ENCODE assay signal across 16 cellular contexts in genomic region chr4:48243429-48243828, GRCh38. TPM values are rescaled to one million over a fixed set of nuclear protein-coding genes. Genes with fewer than 3 reads are reported as not detected.
DNase-seq lines count a peak whose midpoint lies in the region; ATAC-seq, FAIRE-seq and TF ChIP-seq lines count a peak whose summit lies in the region.
"Had no signal": no experiment of that assay in that cellular context is flagged by ENCODE, and none has a peak within 500 bp of the region (broad histone marks: within the 10 kb centered on the region; RNA-seq: fewer than 3 reads in every experiment).

No MANE protein-coding gene starts in this region.

- no peak for DNase-seq in GM12892 (ENCODE audit: insufficient read length)
- peak; percentile 96 for DNase-seq in OCI-M1 (lab: John Stamatoyannopoulos, UW)
- peak; percentile 67 to 87 (median 71) for DNase-seq in K562 (ENCODE audit: extremely low read depth in 1 of 4, low spot score in 3 of 4)
- DNase-seq in small intestine, result peak; percentile 47
- DNase-seq in nucleus accumbens (lab: John Stamatoyannopoulos, UW), result no peak
- no peak for DNase-seq in activated T-cell treated with anti-CD3 and anti-CD28 coated beads, Interleukin-2, amount 50 U/mL, for 24 hours
- DNase-seq in stimulated activated CD4-positive, alpha-beta T cell treated with anti-CD3 and anti-CD28 coated beads, Interleukin-4, amount 100 ng/mL, for 24 hours, result no peak
- DNase-seq: ACHN; Calu3; CD4-positive, CD25-positive, alpha-beta regulatory T cell; DMS 273 treated with DMSO at 0.1 percent for 48 hours; GOT3; H9 had no signal

- no peaks in the 10 kb centered on the region for H3K27me3 Mint-ChIP-seq in activated T-cell treated with anti-CD3 and anti-CD28 coated beads, Interleukin-2, amount 50 U/mL, for 24 hours

- H3K4me1 ChIP-seq in K562 (replicated peaks in 1 of 2; ENCODE audit: control insufficient read depth in 2 of 2, insufficient read depth in 2 of 2, low read length in 2 of 2) (peaks cover 10 to 56% of the 10 kb centered on the region in 2 experiments), small intestine (ENCODE audit: control insufficient read depth in 2 of 2, insufficient read depth in 1 of 2, low read depth in 1 of 2, low read length in 1 of 2) (no peaks in the 10 kb centered on the region)

- FAIRE-seq in GM12892 (lab: Jason Lieb, UNC), result peak; percentile 53
- peak; percentile 48 for FAIRE-seq in K562 (lab: Jason Lieb, UNC)
- FAIRE-seq in small intestine (lab: Jason Lieb, UNC), result no peak
- FAIRE-seq: HTR-8/SVneo had no signal

- no TSS peak for BruUV-seq in K562 (replicated peaks; lab: Mats Ljungman, UMichigan)

- no peak overlapping the region for H3K27ac Mint-ChIP-seq in activated T-cell treated with anti-CD3 and anti-CD28 coated beads, Interleukin-2, amount 50 U/mL, for 24 hours
- H3K27ac Mint-ChIP-seq: CD4-positive, CD25-positive, alpha-beta regulatory T cell had no signal

- CTCF ChIA-PET in K562 (lab: Yijun Ruan, JAX; ENCODE audit: low intra/inter-chr PET ratio), result no interaction called here

- no peaks in the 10 kb centered on the region for H3K36me3 Mint-ChIP-seq in activated T-cell treated with anti-CD3 and anti-CD28 coated beads, Interleukin-2, amount 50 U/mL, for 24 hours (ENCODE audit: low read depth)
- H3K36me3 Mint-ChIP-seq: CD4-positive, CD25-positive, alpha-beta regulatory T cell had no signal

- H3K79me2 ChIP-seq in K562 (ENCODE audit: control insufficient read depth, insufficient read depth, low read length), result peaks cover 95% of the 10 kb centered on the region

- H3K9ac ChIP-seq in K562 (ENCODE audit: insufficient read depth in 1 of 2, low read depth in 2 of 2, low read length in 2 of 2), result no peak overlapping the region
- H3K9ac ChIP-seq: BLaER1 treated with 17β-estradiol and CSF1 and Interleukin-3, amounts not matched to agents 10 nM and 100 nM had no signal

- H3K4me2 ChIP-seq in K562 (ENCODE audit: insufficient read depth, low read length), result peak overlapping the region; percentile 60

- H3K27ac ChIP-seq in K562 (ENCODE audit: extremely low read depth, low read depth, low read length) (peak overlapping the region; percentile 35), small intestine (ENCODE audit: low read depth in 1 of 2, low read length in 1 of 2) (no peak overlapping the region)
- H3K27ac ChIP-seq: BLaER1 treated with 17β-estradiol and CSF1 and Interleukin-3, amounts not matched to agents 10 nM and 100 nM had no signal

- 2% methylated on average over 3 of the region's 3 CpGs for WGBS in K562 (ENCODE audit: insufficient coverage, low coverage, missing lambda C conversion rate)
- 54 to 81% (median 80%) methylated on average over 3 of the region's 3 CpGs for WGBS in small intestine, 3 donors

- peaks cover 3% of the 10 kb centered on the region; the same call in 1 of the 3 replicates for H3K36me3 ChIP-seq in K562 (ENCODE audit: control insufficient read depth, insufficient read depth, low read length)
- H3K36me3 ChIP-seq in small intestine (ENCODE audit: control insufficient read depth in 2 of 2, insufficient read depth in 2 of 2, low read length in 2 of 2), result no peaks in the 10 kb centered on the region

- no peak overlapping the region for H3K4me3 Mint-ChIP-seq in activated T-cell treated with anti-CD3 and anti-CD28 coated beads, Interleukin-2, amount 50 U/mL, for 24 hours
- H3K4me3 Mint-ChIP-seq: CD4-positive, CD25-positive, alpha-beta regulatory T cell; H9 had no signal

- peaks cover 5% of the 10 kb centered on the region for H3K4me1 Mint-ChIP-seq in activated T-cell treated with anti-CD3 and anti-CD28 coated beads, Interleukin-2, amount 50 U/mL, for 24 hours (ENCODE audit: low read depth)
- H3K4me1 Mint-ChIP-seq: H9 had no signal

- TF ChIP-seq RAD21 in K562 (CRISPR knock-in tag; conservative IDR thresholded peaks at IDR 0.05 in 1 of 2, IDR thresholded peaks at IDR 0.05 in 1 of 2), result 0 out of 4 replicates have a peak, but pooled peaks of 1 of the 2 experiments have one; percentile 18

- POLR2A ChIA-PET in K562 (lab: Yijun Ruan, JAX), result interaction anchor here (0.9 to 1.5 kb wide), 5 partner anchors 8 to 40 kb away, joined by 3 to 6 read pairs (median 4); no protein-coding TSS in a partner anchor

- H3K9me3 Mint-ChIP-seq in activated T-cell treated with anti-CD3 and anti-CD28 coated beads, Interleukin-2, amount 50 U/mL, for 24 hours, result no peaks in the 10 kb centered on the region
- H3K9me3 Mint-ChIP-seq: H9 had no signal

- TF ChIP-seq EP300 in K562 (IDR thresholded peaks at IDR 0.05; ENCODE audit: low read length), result peak; percentile 91

- ATAC-seq in K562, result peak; percentile 81

- no peaks in the 10 kb centered on the region for H3K9me1 ChIP-seq in K562 (ENCODE audit: control insufficient read depth, insufficient read depth, low read length)

- TF ChIP-seq CTCF in K562 (IDR thresholded peaks at IDR 0.05 in 2 of 3, conservative IDR thresholded peaks at IDR 0.05 in 1 of 3; ENCODE audit: insufficient read depth in 2 of 3, low read depth in 1 of 3, low read length in 3 of 3), result no peak

- H3K4me3 ChIP-seq in K562 (no peak overlapping the region), small intestine (ENCODE audit: low read depth in 1 of 2, low read length in 2 of 2) (no peak overlapping the region)
- H3K4me3 ChIP-seq: BLaER1 treated with 17β-estradiol and CSF1 and Interleukin-3, amounts not matched to agents 10 nM and 100 nM had no signal

- H3K9me3 ChIP-seq in K562 (replicated peaks; ENCODE audit: control insufficient read depth, insufficient read depth, low read depth, low read length) (peaks cover 6% of the 10 kb centered on the region; the same call in 1 of the 2 replicates), small intestine (ENCODE audit: control insufficient read depth, low read depth) (no peaks in the 10 kb centered on the region)

- TF ChIP-seq POLR2A in GM12892 (IDR thresholded peaks at IDR 0.05; ENCODE audit: low read depth, low read length) (no peak), K562 (conservative IDR thresholded peaks at IDR 0.05) (no peak)

- H3K27me3 ChIP-seq in K562 (ENCODE audit: control insufficient read depth in 2 of 2, insufficient read depth in 2 of 2, low read length in 2 of 2) (no peaks in the 10 kb centered on the region), small intestine (ENCODE audit: control insufficient read depth in 2 of 2, insufficient read depth in 2 of 2, low read length in 2 of 2) (no peaks in the 10 kb centered on the region)
- H3K27me3 ChIP-seq: BLaER1 treated with 17β-estradiol and CSF1 and Interleukin-3, amounts not matched to agents 10 nM and 100 nM had no signal

- 0 out of 2 replicates have a peak overlapping the region, but pooled peaks have one; percentile 3 for H2AFZ ChIP-seq in K562 (ENCODE audit: low read depth, low read length)

- in situ Hi-C loops in K562 (cut with MboI), result no loop called here

- no peaks in the 10 kb centered on the region for H4K20me1 ChIP-seq in K562 (replicated peaks; ENCODE audit: control insufficient read depth, insufficient read depth, low read length)

- intact Hi-C loops in K562 (cut with micrococcal nuclease), result loop anchor here (2.0 kb wide), 2 partner anchors 25 to 39 kb away; partner anchors contain the start of gene TEC

TF ChIP-seq in K562, 482 proteins besides CTCF, POLR2A, EP300 and RAD21 (continues in another document):
- TF ChIP-seq RAD51 (IDR thresholded peaks at IDR 0.05; ENCODE audit: borderline replicate concordance, low read depth), result peak; percentile 68
- peak; percentile 31; the same call in 1 of the 2 replicates for TF ChIP-seq CREM (IDR thresholded peaks at IDR 0.05; ENCODE audit: low read depth)
- TF ChIP-seq KHSRP (IDR thresholded peaks at IDR 0.05), result no peak
- TF ChIP-seq SMAD4 (CRISPR knock-in tag; conservative IDR thresholded peaks at IDR 0.05), result peak; percentile 96
- TF ChIP-seq USF1 (CRISPR knock-in tag; IDR thresholded peaks at IDR 0.05), result peak; percentile 55; the same call in 1 of the 2 replicates

RNA-seq across cellular contexts. Expression of gene TEC, which starts 26.2 kb away (rescaled TPM):
- polyA plus RNA-seq in GM12892 (2012; ENCODE audit: missing spikeins), result 24.1 TPM
- total RNA-seq in K562 (2011; cell fraction: chromatin; rRNA removed; ENCODE audit: low replicate concordance), result 12.7 and 33.0 TPM in 2 replicates
- total RNA-seq in K562 (2011; cell fraction: nucleolus; rRNA removed), result 6.3 and 7.9 TPM in 2 replicates
- 11.6 and 13.3 TPM in 2 replicates for total RNA-seq in K562 (2011; cell fraction: nucleoplasm; rRNA removed)
- total RNA-seq in K562 (2014; rRNA removed) (9.6 and 14.7 TPM in 2 replicates), K562 (2014; rRNA removed; fragmentation: Illumina TruSeq; extraction: Trizol) (10.2 and 11.4 TPM in 2 replicates), K562 (2015; rRNA removed; fragmentation: Illumina TruSeq; extraction: Trizol) (12.5 and 13.0 TPM in 2 replicates), K562 (2021) (6.8 and 8.0 TPM in 2 replicates)
- polyA plus RNA-seq in K562 (2011; rRNA removed) (8.0 and 9.8 TPM in 2 replicates), K562 (2014; fragmentation: Illumina TruSeq; extraction: Trizol) (7.4 and 8.8 TPM in 2 replicates), K562 (2014; fragmentation: Nextera tagmentation; extraction: Ambion mirVana) (1 to 10 TPM; 5.3 to 8.2 TPM), K562 (2014; rRNA removed) (6.8 and 10.6 TPM in 2 replicates), small intestine (1 to 10 TPM; 1.3 to 3.8 (median 2.7) TPM)
- polyA plus RNA-seq in K562 (2011; cell fraction: cytosol; rRNA removed), result 1.8 and 5.7 TPM in 2 replicates
- polyA plus RNA-seq in K562 (2011; cell fraction: nucleus; rRNA removed), result 10.2 and 21.9 TPM in 2 replicates
- 7.2 and 7.8 TPM in 2 replicates for polyA plus RNA-seq in K562 (2012)
- polyA minus RNA-seq in K562 (2011; rRNA and poly(A)+ RNA removed), result 15.1 and 25.1 TPM in 2 replicates
- polyA minus RNA-seq in K562 (2011; cell fraction: cytosol; rRNA and poly(A)+ RNA removed), result 4.4 and 5.4 TPM in 2 replicates
- 11.6 and 30.9 TPM in 2 replicates for polyA minus RNA-seq in K562 (2011; cell fraction: nucleus; rRNA and poly(A)+ RNA removed)
- total RNA-seq: A172 had no signal

Comparison
In these comparisons a context has a peak if more than half of its experiments do, and no peak if none do; other contexts are left out.
1. DNase-seq: peak in OCI-M1 (single experiment), K562 (4 of 4) and small intestine (single experiment); none in GM12892 (single experiment), nucleus accumbens (0 of 56), activated T-cell treated with anti-CD3 and anti-CD28 coated beads, Interleukin-2, amount 50 U/mL, for 24 hours (single experiment) and stimulated activated CD4-positive, alpha-beta T cell treated with anti-CD3 and anti-CD28 coated beads, Interleukin-4, amount 100 ng/mL, for 24 hours (single experiment).